Comparison of ENCODE assay signal across 8 cellular contexts in the genomic region with DNA sequence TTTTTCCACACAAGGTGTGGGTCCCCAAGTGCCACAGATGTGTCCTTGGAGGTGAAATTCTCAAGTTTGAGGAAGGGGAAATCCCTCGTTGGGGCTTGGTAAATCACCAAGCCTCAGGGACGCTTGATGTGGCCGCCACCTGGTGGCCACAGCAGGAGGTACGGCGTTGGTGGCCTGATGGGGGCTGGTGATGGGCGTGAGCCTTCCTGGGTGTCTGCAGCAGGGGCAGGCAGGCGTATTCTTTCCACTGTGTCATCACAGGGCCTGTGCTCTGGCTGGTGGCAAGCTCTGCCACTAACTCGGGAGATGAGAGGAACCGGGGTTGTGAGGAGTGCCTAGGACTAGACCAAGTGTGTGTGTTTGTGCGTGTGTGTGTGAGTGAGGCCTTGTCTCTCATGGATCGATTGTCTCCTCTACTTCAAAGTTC. TPM values are rescaled to one million over a fixed set of nuclear protein-coding genes. Genes with fewer than 3 reads are reported as not detected.
A peak's percentile ranks its signal among the peaks of the same experiment; 100 is the strongest.
DNase-seq lines count a peak whose midpoint lies in the region; ATAC-seq and TF ChIP-seq lines count a peak whose summit lies in the region.

No MANE protein-coding gene starts in this region.

- no peak overlapping the region for H3K4me3 ChIP-seq in SU-DHL-6 (ENCODE audit: insufficient read depth, low read length, poor library complexity, severe bottlenecking)
- no peak overlapping the region for H3K4me3 ChIP-seq in heart left ventricle

- no peaks in the 10 kb centered on the region for H3K79me2 ChIP-seq in SU-DHL-6 (ENCODE audit: insufficient read depth, low read length)

- H3K27me3 Mint-ChIP-seq in activated naive CD8-positive, alpha-beta T cell treated with anti-CD3 and anti-CD28 coated beads for 36 hours, result no peaks in the 10 kb centered on the region

- no peak overlapping the region for H3K4me3 Mint-ChIP-seq in activated naive CD8-positive, alpha-beta T cell treated with anti-CD3 and anti-CD28 coated beads for 36 hours

- H3K36me3 ChIP-seq in SU-DHL-6 (ENCODE audit: low read length) (no peaks in the 10 kb centered on the region), heart left ventricle (peaks cover 0 to 72% (median 52%) of the 10 kb centered on the region in 9 donors)

- DNase-seq in GM04504 (ENCODE audit: low read depth) (peak; percentile 35), HuH-7.5 (ENCODE audit: low spot score) (peak; percentile 52), heart left ventricle (peak; percentile 56 to 87 (median 78)), retina (peak; percentile 86), NCI-H187 treated with DMSO at 0.1 percent for 48 hours (lab: John Stamatoyannopoulos, UW) (no peak)
- peak; percentile 87 for DNase-seq in activated naive CD8-positive, alpha-beta T cell treated with anti-CD3 and anti-CD28 coated beads for 36 hours

- H2AFZ ChIP-seq in SU-DHL-6 (ENCODE audit: low read depth, low read length, severe bottlenecking), result peak overlapping the region; percentile 29

- no peak for TF ChIP-seq POLR2A in heart left ventricle (IDR thresholded peaks at IDR 0.05)

- H3K27me3 ChIP-seq in SU-DHL-6 (ENCODE audit: low read length) (no peaks in the 10 kb centered on the region), heart left ventricle (no peaks in the 10 kb centered on the region)

- H3K9ac ChIP-seq in SU-DHL-6 (ENCODE audit: low read length), result no peak overlapping the region

- peaks cover 8 to 50% (median 27%) of the 10 kb centered on the region in 12 donors for H3K4me1 ChIP-seq in heart left ventricle

- TF ChIP-seq CTCF in SU-DHL-6 (IDR thresholded peaks at IDR 0.05; ENCODE audit: insufficient read depth, low read length, poor library complexity, severe bottlenecking), result peak; percentile 91
- peak; percentile 85 to 95 (median 90) for TF ChIP-seq CTCF in heart left ventricle (IDR thresholded peaks at IDR 0.05)

- H3K9me3 ChIP-seq in SU-DHL-6 (ENCODE audit: insufficient read depth, low read length) (no peaks in the 10 kb centered on the region), heart left ventricle (no peaks in the 10 kb centered on the region)

- H3K27ac Mint-ChIP-seq in activated naive CD8-positive, alpha-beta T cell treated with anti-CD3 and anti-CD28 coated beads for 36 hours, result peak overlapping the region; percentile 54

- intact Hi-C loops in heart left ventricle (cut with DNase I), result loop anchor here (1.0 to 10.0 kb wide), 14 partner anchors 40 to 358 kb away; a partner anchor contains a TSS

- H3F3A ChIP-seq in SU-DHL-6 (ENCODE audit: insufficient read depth), result no peaks in the 10 kb centered on the region

- H3K9me3 Mint-ChIP-seq in activated naive CD8-positive, alpha-beta T cell treated with anti-CD3 and anti-CD28 coated beads for 36 hours, result no peaks in the 10 kb centered on the region

- ATAC-seq in GM21576 (IDR thresholded peaks at IDR 0.05; ENCODE audit: unreplicated experiment), result peak; percentile 84
- peak in 3 of 4 donors; percentile 53 to 65 (median 61) for ATAC-seq in heart left ventricle

- WGBS in heart left ventricle, 4 donors, result 21 to 25% (median 23%) methylated on average over 11 of the region's 11 CpGs

- no peak overlapping the region for H3K27ac ChIP-seq in SU-DHL-6 (ENCODE audit: low read depth, low read length)
- H3K27ac ChIP-seq in heart left ventricle, result no peak overlapping the region

- H3K9me2 ChIP-seq in SU-DHL-6 (replicated peaks; ENCODE audit: insufficient read depth, low read length), result no peaks in the 10 kb centered on the region

- H4K20me1 ChIP-seq in SU-DHL-6 (ENCODE audit: low read depth, low read length), result no peaks in the 10 kb centered on the region

- H3K36me3 Mint-ChIP-seq in activated naive CD8-positive, alpha-beta T cell treated with anti-CD3 and anti-CD28 coated beads for 36 hours, result no peaks in the 10 kb centered on the region

- H3K4me1 Mint-ChIP-seq in activated naive CD8-positive, alpha-beta T cell treated with anti-CD3 and anti-CD28 coated beads for 36 hours, result peaks cover 14% of the 10 kb centered on the region

- no peak overlapping the region for H3K4me2 ChIP-seq in SU-DHL-6 (ENCODE audit: low read depth, low read length, poor library complexity, severe bottlenecking)

RNA-seq across cellular contexts. Expression of a gene that starts 4.2 kb away (rescaled TPM):
- not detected for total RNA-seq in activated naive CD8-positive, alpha-beta T cell treated with anti-CD3 and anti-CD28 coated beads for 36 hours
- 10 to 100 TPM; 17.6 to 41.9 (median 31.1) TPM for total RNA-seq in heart left ventricle
- 10 to 100 TPM in 1 of 2 donors, 1 to 10 TPM in 1; 6.6 to 38.4 TPM for polyA plus RNA-seq in heart left ventricle

RNA-seq across cellular contexts. Expression of a gene that starts 40.9 kb away (rescaled TPM):
- total RNA-seq in activated naive CD8-positive, alpha-beta T cell treated with anti-CD3 and anti-CD28 coated beads for 36 hours, result 1 to 10 TPM; 4.8 to 5.3 TPM
- 10 to 100 TPM in 1 of 9 donors, 1 to 10 TPM in 8; 5.7 to 10.5 (median 6.9) TPM for total RNA-seq in heart left ventricle
- polyA plus RNA-seq in heart left ventricle, result 1 to 10 TPM; 6.8 to 7.0 TPM

RNA-seq across cellular contexts. Expression of a gene that starts 44.4 kb away (rescaled TPM):
- total RNA-seq in activated naive CD8-positive, alpha-beta T cell treated with anti-CD3 and anti-CD28 coated beads for 36 hours, result not detected
- 100 to 1,000 TPM in 3 of 9 donors, 10 to 100 TPM in 6; 24.6 to 144 (median 62.5) TPM for total RNA-seq in heart left ventricle
- polyA plus RNA-seq in heart left ventricle, result 10 to 100 TPM; 39.2 to 47.9 TPM

Comparison
In these comparisons a context has a peak if more than half of its experiments do, and no peak if none do; other contexts are left out.
1. RNA of a gene that starts 4.2 kb away (total RNA-seq): 17.6 to 41.9 TPM in heart left ventricle; not detected in activated naive CD8-positive, alpha-beta T cell treated with anti-CD3 and anti-CD28 coated beads for 36 hours; every median in the first group is over 10 times any median in the second.
2. RNA of a gene that starts 44.4 kb away (total RNA-seq): 24.6 to 144 TPM in heart left ventricle; not detected in activated naive CD8-positive, alpha-beta T cell treated with anti-CD3 and anti-CD28 coated beads for 36 hours; every median in the first group is over 10 times any median in the second.